ENCODE assay signal across 20 cellular contexts in genomic region chr17:40356906-40357861, GRCh38. TPM values are rescaled to one million over a fixed set of nuclear protein-coding genes. Genes with fewer than 3 reads are reported as not detected.
DNase-seq lines count a peak whose midpoint lies in the region; ATAC-seq and TF ChIP-seq lines count a peak whose summit lies in the region.
"Had no signal": no experiment of that assay in that cellular context is flagged by ENCODE, and none has a peak within 500 bp of the region (broad histone marks: within the 10 kb centered on the region; RNA-seq: fewer than 3 reads in every experiment).

No MANE protein-coding gene starts in this region.

- H3K79me1 ChIP-seq in neuronal stem cell (ENCODE audit: low read depth, low read length): no peaks in the 10 kb centered on the region

- H3K18ac ChIP-seq in neuronal stem cell (ENCODE audit: low read length): no peak overlapping the region

- peak overlapping the region; percentile 56 for H2AK5ac ChIP-seq in neuronal stem cell (ENCODE audit: low read depth, low read length)

- no peak for DNase-seq in stimulated activated naive CD8-positive, alpha-beta T cell treated with anti-CD3 and anti-CD28 coated beads, Interleukin-15, amount 100 ng/mL, for 72 hours
- DNase-seq in stimulated activated naive CD8-positive, alpha-beta T cell treated with anti-CD3 and anti-CD28 coated beads, Interleukin-15, Interleukin-2, amounts not matched to agents 100 U/mL and 50 U/mL, for 24 hours: no peak
- peak; percentile 32 for DNase-seq in left cardiac atrium
- DNase-seq in neuronal stem cell (ENCODE audit: low spot score): no peak
- peak in 1 of 2 donors; percentile 88 for DNase-seq in vagina (ENCODE audit: extremely low spot score in 2 of 2)
- no peak for DNase-seq in erythroblast (lab: John Stamatoyannopoulos, UW)
- no peak for DNase-seq in HPDE6-E6E7 (ENCODE audit: extremely low spot score)
- DNase-seq: ACHN; activated CD4-positive, alpha-beta T cell treated with anti-CD3 and anti-CD28 coated beads, Interleukin-2, amount 50 U/mL, for 4 hours; CD4-positive, alpha-beta memory T cell; DMS79 treated with DMSO at 0.1 percent for 48 hours; NCI-H1417; NCI-H2171 treated with DMSO at 0.1 percent for 48 hours; Peyer's patch had no signal

- no peak for TF ChIP-seq CTCF in vagina (IDR thresholded peaks at IDR 0.05)

- H3K4me1 Mint-ChIP-seq in stimulated activated naive CD8-positive, alpha-beta T cell treated with anti-CD3 and anti-CD28 coated beads, Interleukin-15, amount 100 ng/mL, for 72 hours: peaks cover 66% of the 10 kb centered on the region

- no peak overlapping the region for H4K91ac ChIP-seq in neuronal stem cell (ENCODE audit: low read depth, low read length, poor library complexity)

- H3K36me3 ChIP-seq in neuronal stem cell (replicated peaks in 1 of 2; ENCODE audit: control insufficient read depth in 2 of 2, insufficient read depth in 2 of 2, low read length in 2 of 2): peaks cover 7 to 25% of the 10 kb centered on the region in 2 donors
- peaks cover 2 to 23% of the 10 kb centered on the region in 2 donors for H3K36me3 ChIP-seq in vagina

- intact Hi-C loops in left cardiac atrium (cut with DNase I) (loop anchor here in 1 of 2 donors (5.0 to 10.0 kb wide), 2 partner anchors 55 to 152 kb away; no protein-coding TSS in a partner anchor), vagina (cut with DNase I) (loop anchor here (2.0 kb wide), 1 partner anchor 178 kb away; no protein-coding TSS in a partner anchor)

- peak; percentile 10 for ATAC-seq in stimulated activated naive CD8-positive, alpha-beta T cell treated with anti-CD3 and anti-CD28 coated beads, Interleukin-15, amount 100 ng/mL, for 72 hours
- no peak for ATAC-seq in stimulated activated naive CD8-positive, alpha-beta T cell treated with anti-CD3 and anti-CD28 coated beads, Interleukin-15, Interleukin-2, amounts not matched to agents 100 U/mL and 50 U/mL, for 24 hours
- ATAC-seq in left cardiac atrium (peak; percentile 1 to 5), GM18498 (IDR thresholded peaks at IDR 0.05; ENCODE audit: unreplicated experiment) (no peak)

- H3K27me3 Mint-ChIP-seq in stimulated activated naive CD8-positive, alpha-beta T cell treated with anti-CD3 and anti-CD28 coated beads, Interleukin-15, amount 100 ng/mL, for 72 hours: peaks cover 25% of the 10 kb centered on the region
- H3K27me3 Mint-ChIP-seq: activated naive CD4-positive, alpha-beta T cell treated with anti-CD3 and anti-CD28 coated beads, Interleukin-2, amount 50 U/mL, for 24 hours had no signal

- H3K9me3 ChIP-seq in neuronal stem cell (replicated peaks in 1 of 2; ENCODE audit: control insufficient read depth in 2 of 2, insufficient read depth in 1 of 2, low read depth in 1 of 2, low read length in 2 of 2): peaks cover 0 to 1% of the 10 kb centered on the region in 2 donors
- no peaks in the 10 kb centered on the region for H3K9me3 ChIP-seq in vagina
- H3K9me3 ChIP-seq: Peyer's patch had no signal

- H3K9ac ChIP-seq in neuronal stem cell (ENCODE audit: low read depth, low read length, poor library complexity): no peak overlapping the region

- H3K9me3 Mint-ChIP-seq in stimulated activated naive CD8-positive, alpha-beta T cell treated with anti-CD3 and anti-CD28 coated beads, Interleukin-15, amount 100 ng/mL, for 72 hours: no peaks in the 10 kb centered on the region
- H3K9me3 Mint-ChIP-seq: activated naive CD4-positive, alpha-beta T cell treated with anti-CD3 and anti-CD28 coated beads, Interleukin-2, amount 50 U/mL, for 24 hours; CD4-positive, alpha-beta memory T cell; stimulated activated naive CD8-positive, alpha-beta T cell treated with anti-CD3 and anti-CD28 coated beads, Interleukin-15, Interleukin-2, amounts not matched to agents 100 ng/mL and 50 ng/mL, for 24 hours had no signal

- H2AFZ ChIP-seq in neuronal stem cell (ENCODE audit: low read length): no peak overlapping the region

- H2BK12ac ChIP-seq in neuronal stem cell (ENCODE audit: low read length): no peak overlapping the region

- no peak overlapping the region for H3K14ac ChIP-seq in neuronal stem cell (ENCODE audit: low read length)

- H3K27ac ChIP-seq in neuronal stem cell (replicated peaks; ENCODE audit: low read length) (no peak overlapping the region), vagina (peak overlapping the region; percentile 44)

- H2BK15ac ChIP-seq in neuronal stem cell (ENCODE audit: low read length): no peak overlapping the region

- peak overlapping the region; percentile 57 to 92 for H3K27ac Mint-ChIP-seq in stimulated activated naive CD8-positive, alpha-beta T cell treated with anti-CD3 and anti-CD28 coated beads, Interleukin-15, amount 100 ng/mL, for 72 hours
- H3K27ac Mint-ChIP-seq: progenitor cell of endocrine pancreas; stimulated activated naive CD8-positive, alpha-beta T cell treated with anti-CD3 and anti-CD28 coated beads, Interleukin-15, Interleukin-2, amounts not matched to agents 100 ng/mL and 50 ng/mL, for 24 hours had no signal

- peak overlapping the region; percentile 43 for H4K8ac ChIP-seq in neuronal stem cell (ENCODE audit: low read depth, low read length)

- no peak overlapping the region for H3K4me2 ChIP-seq in neuronal stem cell (ENCODE audit: insufficient read depth, low read length, poor library complexity, severe bottlenecking)

- H3K4me3 ChIP-seq in neuronal stem cell (ENCODE audit: low read length in 2 of 2) (no peak overlapping the region), vagina (no peak overlapping the region)
- H3K4me3 ChIP-seq: Peyer's patch had no signal

- TF ChIP-seq POLR2A in vagina (IDR thresholded peaks at IDR 0.05) (no peak), erythroblast (IDR thresholded peaks at IDR 0.05; ENCODE audit: low read length) (no peak)

- WGBS in neuronal stem cell (ENCODE audit: extremely low coverage in 2 of 2, insufficient read length in 2 of 2, insufficient replicate concordance in 1 of 2), 2 donors: no CpG with 5 or more reads among the region's 19 CpGs

- no peak overlapping the region for H3K4me3 Mint-ChIP-seq in stimulated activated naive CD8-positive, alpha-beta T cell treated with anti-CD3 and anti-CD28 coated beads, Interleukin-15, amount 100 ng/mL, for 72 hours
- H3K4me3 Mint-ChIP-seq: CD4-positive, alpha-beta memory T cell; stimulated activated naive CD8-positive, alpha-beta T cell treated with anti-CD3 and anti-CD28 coated beads, Interleukin-15, Interleukin-2, amounts not matched to agents 100 ng/mL and 50 ng/mL, for 24 hours had no signal

- H3K27me3 ChIP-seq in neuronal stem cell (ENCODE audit: control insufficient read depth in 3 of 3, insufficient read depth in 3 of 3, low read depth in 1 of 3, low read length in 3 of 3) (peaks cover 0 to 13% (median 9%) of the 10 kb centered on the region in 3 experiments), vagina (no peaks in the 10 kb centered on the region)
- H3K27me3 ChIP-seq: Peyer's patch had no signal

- H3K23ac ChIP-seq in neuronal stem cell (ENCODE audit: low read depth, low read length, poor library complexity): no peak overlapping the region

- H3K4me1 ChIP-seq in neuronal stem cell (ENCODE audit: control insufficient read depth in 2 of 2, insufficient read depth in 1 of 2, low read depth in 1 of 2, low read length in 2 of 2) (peaks cover 2 to 11% of the 10 kb centered on the region in 2 donors), vagina (peaks cover 32% of the 10 kb centered on the region)

- H3K4ac ChIP-seq in neuronal stem cell (ENCODE audit: low read length): no peak overlapping the region

- H2BK5ac ChIP-seq in neuronal stem cell (ENCODE audit: low read length): no peak overlapping the region

- H2BK120ac ChIP-seq in neuronal stem cell (ENCODE audit: low read depth, low read length): no peak overlapping the region

RNA-seq across cellular contexts. Expression of gene GJD3, which starts 7.4 kb away (rescaled TPM):
- 1 to 10 TPM; 1.2 to 1.3 TPM for total RNA-seq in left cardiac atrium
- polyA plus RNA-seq in neuronal stem cell (2013, experiment 1 of 2): 0.08 TPM
- 0.07 TPM for polyA plus RNA-seq in neuronal stem cell (2013, experiment 2 of 2)
- 12.0 TPM for total RNA-seq in vagina
- total RNA-seq: CD4-positive, alpha-beta memory T cell; H4; LHCN-M2; progenitor cell of endocrine pancreas had no signal
- polyA plus RNA-seq: CD4-positive, alpha-beta memory T cell had no signal

RNA-seq across cellular contexts. Expression of gene RARA, which starts 48.2 kb away (rescaled TPM):
- total RNA-seq in left cardiac atrium: 10 to 100 TPM; 23.3 to 43.8 TPM
- polyA plus RNA-seq in neuronal stem cell (2013, experiment 1 of 2): 14.9 TPM
- polyA plus RNA-seq in neuronal stem cell (2013, experiment 2 of 2): 15.3 TPM
- 58.9 TPM for total RNA-seq in vagina

Comparison
In these comparisons a context has a peak if more than half of its experiments do, and no peak if none do; other contexts are left out.
1. ATAC-seq: peak in stimulated activated naive CD8-positive, alpha-beta T cell treated with anti-CD3 and anti-CD28 coated beads, Interleukin-15, amount 100 ng/mL, for 72 hours (single experiment) and left cardiac atrium (2 of 2); none in stimulated activated naive CD8-positive, alpha-beta T cell treated with anti-CD3 and anti-CD28 coated beads, Interleukin-15, Interleukin-2, amounts not matched to agents 100 U/mL and 50 U/mL, for 24 hours (single experiment) and GM18498 (single experiment).